1 cellular context compared by ENCODE assay signal in genomic region chr7:143172354-143172753, GRCh38.
TF ChIP-seq lines count a peak whose summit lies in the region.

No MANE protein-coding gene starts in this region.

TF ChIP-seq in A549, 52 proteins besides CTCF, POLR2A, EP300 and RAD21 (continued from another document):
- TF ChIP-seq HES2 (IDR thresholded peaks at IDR 0.05) (no peak), ZC3H11A (IDR thresholded peaks at IDR 0.05) (no peak), TP53 (CRISPR knock-in tag; IDR thresholded peaks at IDR 0.05) (no peak), BHLHE40 (IDR thresholded peaks at IDR 0.05; ENCODE audit: low read depth, low read length) (no peak), ZSCAN20 (CRISPR knock-in tag; IDR thresholded peaks at IDR 0.05) (no peak), EHF (CRISPR knock-in tag; IDR thresholded peaks at IDR 0.05) (no peak), SREBF2 (IDR thresholded peaks at IDR 0.05) (no peak), ELK1 (IDR thresholded peaks at IDR 0.05; ENCODE audit: low read depth, low read length) (no peak), HOXA7 (CRISPR knock-in tag; IDR thresholded peaks at IDR 0.05) (no peak), CHD4 (IDR thresholded peaks at IDR 0.05; ENCODE audit: borderline replicate concordance) (no peak), HEYL (CRISPR knock-in tag; IDR thresholded peaks at IDR 0.05) (no peak), MAZ (IDR thresholded peaks at IDR 0.05; ENCODE audit: borderline replicate concordance, low read depth, low read length) (no peak), ATOH8 (CRISPR knock-in tag; IDR thresholded peaks at IDR 0.05; ENCODE audit: low read depth) (no peak), KDM5A (IDR thresholded peaks at IDR 0.05) (no peak)
